12 cellular contexts compared by ENCODE assay signal in genomic region chr4:105280338-105280809, GRCh38.
DNase-seq lines count a peak whose midpoint lies in the region; ATAC-seq, FAIRE-seq and TF ChIP-seq lines count a peak whose summit lies in the region.
"Had no signal": no experiment of that assay in that cellular context is flagged by ENCODE, and none has a peak within 500 bp of the region (broad histone marks: within the 10 kb centered on the region; RNA-seq: fewer than 3 reads in every experiment).

No MANE protein-coding gene starts in this region.

- H3K27ac ChIP-seq in small intestine (ENCODE audit: low read depth in 1 of 2, low read length in 1 of 2), result no peak overlapping the region

- no peaks in the 10 kb centered on the region for H3K27me3 ChIP-seq in small intestine (ENCODE audit: control insufficient read depth in 2 of 2, insufficient read depth in 2 of 2, low read length in 2 of 2)

- H3K27ac Mint-ChIP-seq in nephron, result peak overlapping the region in 2 of 3 experiments; percentile 3 to 49

- no peaks in the 10 kb centered on the region for H3K27me3 Mint-ChIP-seq in nephron (ENCODE audit: low read depth)
- H3K27me3 Mint-ChIP-seq: naive B cell had no signal

- peaks cover 16% of the 10 kb centered on the region for H3K36me3 Mint-ChIP-seq in nephron (ENCODE audit: low read depth)

- H3K4me1 ChIP-seq in small intestine (ENCODE audit: control insufficient read depth in 2 of 2, insufficient read depth in 1 of 2, low read depth in 1 of 2, low read length in 1 of 2), result no peaks in the 10 kb centered on the region

- no peak overlapping the region for H3K4me3 ChIP-seq in small intestine (ENCODE audit: low read depth in 1 of 2, low read length in 2 of 2)

- H3K36me3 ChIP-seq in small intestine (ENCODE audit: control insufficient read depth in 2 of 2, insufficient read depth in 2 of 2, low read length in 2 of 2), result peaks cover 5 to 7% of the 10 kb centered on the region in 2 donors

- no peaks in the 10 kb centered on the region for H3K9me3 ChIP-seq in small intestine (ENCODE audit: control insufficient read depth, low read depth)

- H3K4me3 Mint-ChIP-seq in nephron, result no peak overlapping the region

- no peak for ATAC-seq in GM18868 (IDR thresholded peaks at IDR 0.05; ENCODE audit: unreplicated experiment)

- TF ChIP-seq CTCF in nephron (IDR thresholded peaks at IDR 0.05; ENCODE audit: unreplicated experiment in 3 of 3), result no peak

- peaks cover 16% of the 10 kb centered on the region for H3K4me1 Mint-ChIP-seq in nephron
- H3K4me1 Mint-ChIP-seq: naive B cell had no signal

- FAIRE-seq in RCC 7860 (lab: Jason Lieb, UNC) (no peak), small intestine (lab: Jason Lieb, UNC) (no peak)

- DNase-seq in EL, result peak; percentile 84
- peak; percentile 25 for DNase-seq in RCC 7860 (ENCODE audit: low spot score)
- DNase-seq in fibroblast of gingiva (ENCODE audit: low read depth), result peak; percentile 95
- no peak for DNase-seq in small intestine
- DNase-seq in NCI-H2227 treated with DMSO at 0.1 percent for 48 hours (lab: John Stamatoyannopoulos, UW), result no peak
- no peak for DNase-seq in inferior parietal cortex (ENCODE audit: extremely low spot score)
- DNase-seq: central memory CD4-positive, alpha-beta T cell; naive B cell; stimulated activated CD4-positive, alpha-beta T cell treated with anti-CD3 and anti-CD28 coated beads, Interleukin-4, amount 100 ng/mL, for 1 hour; SW 1271 had no signal

- H3K9me3 Mint-ChIP-seq in nephron, result no peaks in the 10 kb centered on the region

Comparison
In these comparisons a context has a peak if more than half of its experiments do, and no peak if none do; other contexts are left out.
1. DNase-seq: peak in EL (single experiment), RCC 7860 (single experiment) and fibroblast of gingiva (single experiment); none in small intestine (single experiment), NCI-H2227 treated with DMSO at 0.1 percent for 48 hours (single experiment) and inferior parietal cortex (single experiment).